ENCODE assay signal across 1 cellular context in genomic region chr6:1227600-1227934, GRCh38.
TF ChIP-seq lines count a peak whose summit lies in the region.

No MANE protein-coding gene starts in this region.

TF ChIP-seq in HepG2, 621 proteins besides CTCF, POLR2A, EP300 and RAD21 (continued from another document and continues in another):
- TF ChIP-seq MLXIP (CRISPR knock-in tag; IDR thresholded peaks at IDR 0.05; ENCODE audit: borderline replicate concordance): peak; percentile 57; the same call in 1 of the 2 replicates
- TF ChIP-seq SRF (IDR thresholded peaks at IDR 0.05; ENCODE audit: low read depth, low read length): 0 out of 2 replicates have a peak, but pooled peaks have one; percentile 12
- TF ChIP-seq, protein P1, sequence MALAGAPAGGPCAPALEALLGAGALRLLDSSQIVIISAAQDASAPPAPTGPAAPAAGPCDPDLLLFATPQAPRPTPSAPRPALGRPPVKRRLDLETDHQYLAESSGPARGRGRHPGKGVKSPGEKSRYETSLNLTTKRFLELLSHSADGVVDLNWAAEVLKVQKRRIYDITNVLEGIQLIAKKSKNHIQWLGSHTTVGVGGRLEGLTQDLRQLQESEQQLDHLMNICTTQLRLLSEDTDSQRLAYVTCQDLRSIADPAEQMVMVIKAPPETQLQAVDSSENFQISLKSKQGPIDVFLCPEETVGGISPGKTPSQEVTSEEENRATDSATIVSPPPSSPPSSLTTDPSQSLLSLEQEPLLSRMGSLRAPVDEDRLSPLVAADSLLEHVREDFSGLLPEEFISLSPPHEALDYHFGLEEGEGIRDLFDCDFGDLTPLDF (CRISPR knock-in tag; IDR thresholded peaks at IDR 0.05): peak; percentile 70; the same call in 1 of the 2 replicates
- TF ChIP-seq, protein P2, sequence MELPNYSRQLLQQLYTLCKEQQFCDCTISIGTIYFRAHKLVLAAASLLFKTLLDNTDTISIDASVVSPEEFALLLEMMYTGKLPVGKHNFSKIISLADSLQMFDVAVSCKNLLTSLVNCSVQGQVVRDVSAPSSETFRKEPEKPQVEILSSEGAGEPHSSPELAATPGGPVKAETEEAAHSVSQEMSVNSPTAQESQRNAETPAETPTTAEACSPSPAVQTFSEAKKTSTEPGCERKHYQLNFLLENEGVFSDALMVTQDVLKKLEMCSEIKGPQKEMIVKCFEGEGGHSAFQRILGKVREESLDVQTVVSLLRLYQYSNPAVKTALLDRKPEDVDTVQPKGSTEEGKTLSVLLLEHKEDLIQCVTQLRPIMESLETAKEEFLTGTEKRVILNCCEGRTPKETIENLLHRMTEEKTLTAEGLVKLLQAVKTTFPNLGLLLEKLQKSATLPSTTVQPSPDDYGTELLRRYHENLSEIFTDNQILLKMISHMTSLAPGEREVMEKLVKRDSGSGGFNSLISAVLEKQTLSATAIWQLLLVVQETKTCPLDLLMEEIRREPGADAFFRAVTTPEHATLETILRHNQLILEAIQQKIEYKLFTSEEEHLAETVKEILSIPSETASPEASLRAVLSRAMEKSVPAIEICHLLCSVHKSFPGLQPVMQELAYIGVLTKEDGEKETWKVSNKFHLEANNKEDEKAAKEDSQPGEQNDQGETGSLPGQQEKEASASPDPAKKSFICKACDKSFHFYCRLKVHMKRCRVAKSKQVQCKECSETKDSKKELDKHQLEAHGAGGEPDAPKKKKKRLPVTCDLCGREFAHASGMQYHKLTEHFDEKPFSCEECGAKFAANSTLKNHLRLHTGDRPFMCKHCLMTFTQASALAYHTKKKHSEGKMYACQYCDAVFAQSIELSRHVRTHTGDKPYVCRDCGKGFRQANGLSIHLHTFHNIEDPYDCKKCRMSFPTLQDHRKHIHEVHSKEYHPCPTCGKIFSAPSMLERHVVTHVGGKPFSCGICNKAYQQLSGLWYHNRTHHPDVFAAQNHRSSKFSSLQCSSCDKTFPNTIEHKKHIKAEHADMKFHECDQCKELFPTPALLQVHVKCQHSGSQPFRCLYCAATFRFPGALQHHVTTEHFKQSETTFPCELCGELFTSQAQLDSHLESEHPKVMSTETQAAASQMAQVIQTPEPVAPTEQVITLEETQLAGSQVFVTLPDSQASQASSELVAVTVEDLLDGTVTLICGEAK (IDR thresholded peaks at IDR 0.05): no peak
- TF ChIP-seq, protein P2 (CRISPR knock-in tag; IDR thresholded peaks at IDR 0.05): no peak
- no peak for TF ChIP-seq RXRA (CRISPR knock-in tag; IDR thresholded peaks at IDR 0.05)
- TF ChIP-seq, protein P3, sequence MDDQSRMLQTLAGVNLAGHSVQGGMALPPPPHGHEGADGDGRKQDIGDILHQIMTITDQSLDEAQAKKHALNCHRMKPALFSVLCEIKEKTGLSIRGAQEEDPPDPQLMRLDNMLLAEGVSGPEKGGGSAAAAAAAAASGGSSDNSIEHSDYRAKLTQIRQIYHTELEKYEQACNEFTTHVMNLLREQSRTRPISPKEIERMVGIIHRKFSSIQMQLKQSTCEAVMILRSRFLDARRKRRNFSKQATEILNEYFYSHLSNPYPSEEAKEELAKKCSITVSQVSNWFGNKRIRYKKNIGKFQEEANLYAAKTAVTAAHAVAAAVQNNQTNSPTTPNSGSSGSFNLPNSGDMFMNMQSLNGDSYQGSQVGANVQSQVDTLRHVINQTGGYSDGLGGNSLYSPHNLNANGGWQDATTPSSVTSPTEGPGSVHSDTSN (CRISPR knock-in tag; IDR thresholded peaks at IDR 0.05; ENCODE audit: borderline replicate concordance): no peak
- TF ChIP-seq MAZ (IDR thresholded peaks at IDR 0.05; ENCODE audit: borderline replicate concordance, low read depth, low read length): no peak
- TF ChIP-seq MAZ (CRISPR knock-in tag; IDR thresholded peaks at IDR 0.05; ENCODE audit: low read depth): no peak
- TF ChIP-seq RORA (CRISPR knock-in tag; IDR thresholded peaks at IDR 0.05): no peak
- no peak for TF ChIP-seq RERE (CRISPR knock-in tag; IDR thresholded peaks at IDR 0.05; ENCODE audit: low read depth)
- no peak for TF ChIP-seq DNMT1 (CRISPR knock-in tag; IDR thresholded peaks at IDR 0.05)
- TF ChIP-seq ETV6 (CRISPR knock-in tag; conservative IDR thresholded peaks at IDR 0.05): 0 out of 2 replicates have a peak, but pooled peaks have one; percentile 6
- TF ChIP-seq RFX3 (CRISPR knock-in tag; IDR thresholded peaks at IDR 0.05): 0 out of 2 replicates have a peak, but pooled peaks have one; percentile 32
- 0 out of 2 replicates have a peak, but pooled peaks have one; percentile 13 for TF ChIP-seq ZNF431 (CRISPR knock-in tag; IDR thresholded peaks at IDR 0.05; ENCODE audit: borderline replicate concordance, low read depth)
- TF ChIP-seq ZBTB25 (CRISPR knock-in tag; IDR thresholded peaks at IDR 0.05): no peak; the same call in 1 of the 2 replicates
- no peak for TF ChIP-seq ZNF670 (CRISPR knock-in tag; IDR thresholded peaks at IDR 0.05; ENCODE audit: borderline replicate concordance)
- TF ChIP-seq, protein P4, sequence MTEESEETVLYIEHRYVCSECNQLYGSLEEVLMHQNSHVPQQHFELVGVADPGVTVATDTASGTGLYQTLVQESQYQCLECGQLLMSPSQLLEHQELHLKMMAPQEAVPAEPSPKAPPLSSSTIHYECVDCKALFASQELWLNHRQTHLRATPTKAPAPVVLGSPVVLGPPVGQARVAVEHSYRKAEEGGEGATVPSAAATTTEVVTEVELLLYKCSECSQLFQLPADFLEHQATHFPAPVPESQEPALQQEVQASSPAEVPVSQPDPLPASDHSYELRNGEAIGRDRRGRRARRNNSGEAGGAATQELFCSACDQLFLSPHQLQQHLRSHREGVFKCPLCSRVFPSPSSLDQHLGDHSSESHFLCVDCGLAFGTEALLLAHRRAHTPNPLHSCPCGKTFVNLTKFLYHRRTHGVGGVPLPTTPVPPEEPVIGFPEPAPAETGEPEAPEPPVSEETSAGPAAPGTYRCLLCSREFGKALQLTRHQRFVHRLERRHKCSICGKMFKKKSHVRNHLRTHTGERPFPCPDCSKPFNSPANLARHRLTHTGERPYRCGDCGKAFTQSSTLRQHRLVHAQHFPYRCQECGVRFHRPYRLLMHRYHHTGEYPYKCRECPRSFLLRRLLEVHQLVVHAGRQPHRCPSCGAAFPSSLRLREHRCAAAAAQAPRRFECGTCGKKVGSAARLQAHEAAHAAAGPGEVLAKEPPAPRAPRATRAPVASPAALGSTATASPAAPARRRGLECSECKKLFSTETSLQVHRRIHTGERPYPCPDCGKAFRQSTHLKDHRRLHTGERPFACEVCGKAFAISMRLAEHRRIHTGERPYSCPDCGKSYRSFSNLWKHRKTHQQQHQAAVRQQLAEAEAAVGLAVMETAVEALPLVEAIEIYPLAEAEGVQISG (CRISPR knock-in tag; IDR thresholded peaks at IDR 0.05): no peak
- TF ChIP-seq ZNF781 (CRISPR knock-in tag; IDR thresholded peaks at IDR 0.05; ENCODE audit: borderline replicate concordance, not compliant biosample characterization): peak; percentile 93
- TF ChIP-seq ZSCAN20 (CRISPR knock-in tag; IDR thresholded peaks at IDR 0.05; ENCODE audit: borderline replicate concordance): 0 out of 2 replicates have a peak, but pooled peaks have one; percentile 24
- TF ChIP-seq ZNF260 (CRISPR knock-in tag; IDR thresholded peaks at IDR 0.05; ENCODE audit: borderline replicate concordance, low read depth): no peak
- no peak for TF ChIP-seq ZNF557 (CRISPR knock-in tag; IDR thresholded peaks at IDR 0.05)
- no peak for TF ChIP-seq ZNF350 (CRISPR knock-in tag; IDR thresholded peaks at IDR 0.05; ENCODE audit: borderline replicate concordance, low read depth)
